In the genomic region with DNA sequence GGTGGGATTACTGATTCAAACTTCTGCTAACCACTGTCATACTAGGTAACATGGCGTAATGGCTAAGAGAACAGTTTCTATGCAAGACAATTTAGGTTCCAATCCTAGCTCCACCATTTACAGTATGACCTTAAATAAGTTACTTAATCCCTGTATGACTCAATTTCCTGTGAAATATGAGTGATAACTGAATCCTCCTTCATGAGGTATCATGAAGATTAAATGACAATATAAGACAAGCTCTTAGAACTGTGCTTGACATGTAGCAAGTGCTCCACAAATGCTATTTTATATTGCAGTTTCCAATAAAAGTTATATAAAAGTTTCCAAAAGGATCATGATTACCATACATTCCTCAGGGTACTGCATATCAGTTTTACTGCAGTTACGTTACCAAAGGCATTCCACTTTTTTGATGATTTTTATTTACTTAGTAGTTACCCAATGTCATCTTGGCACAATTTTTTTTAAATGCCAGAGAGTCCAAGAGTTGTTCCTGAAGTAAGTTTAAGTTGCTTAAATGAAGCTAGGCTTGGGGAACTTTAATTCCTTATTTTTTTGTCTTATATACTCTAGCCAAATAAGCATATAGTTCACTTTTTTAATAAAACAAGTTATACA, we compare ENCODE assay signal across 19 cellular contexts. TPM values are rescaled to one million over a fixed set of nuclear protein-coding genes. Genes with fewer than 3 reads are reported as not detected.
DNase-seq lines count a peak whose midpoint lies in the region; ATAC-seq, FAIRE-seq and TF ChIP-seq lines count a peak whose summit lies in the region.
"Had no signal": no experiment of that assay in that cellular context is flagged by ENCODE, and none has a peak within 500 bp of the region (broad histone marks: within the 10 kb centered on the region; RNA-seq: fewer than 3 reads in every experiment).

No MANE protein-coding gene starts in this region.

- TF ChIP-seq CTCF in keratinocyte (optimal IDR thresholded peaks at IDR 0.05 in 1 of 3, IDR thresholded peaks at IDR 0.05 in 1 of 3, conservative IDR thresholded peaks at IDR 0.05 in 1 of 3; ENCODE audit: extremely low read depth in 1 of 3, insufficient read depth in 2 of 3, low read length in 3 of 3), result no peak

- no peak overlapping the region for H3K27ac ChIP-seq in keratinocyte (ENCODE audit: control insufficient read depth, insufficient read depth, low read length)
- H3K27ac ChIP-seq: hepatocyte, lower lobe of right lung, stomach had no signal

- H3K36me3 ChIP-seq in adipocyte (ENCODE audit: control insufficient read depth, insufficient read depth, low read length, severe bottlenecking) (no peaks in the 10 kb centered on the region), keratinocyte (ENCODE audit: control insufficient read depth in 2 of 2, extremely low read depth in 1 of 2, insufficient read depth in 2 of 2, low read length in 2 of 2) (no peaks in the 10 kb centered on the region)
- H3K36me3 ChIP-seq: lower lobe of right lung, MG63, stomach had no signal

- H3K9ac ChIP-seq in adipocyte (ENCODE audit: low read length) (no peak overlapping the region), keratinocyte (ENCODE audit: control insufficient read depth, extremely low read depth, insufficient read depth, low read length) (no peak overlapping the region)

- dilution Hi-C loops in keratinocyte (cut with MboI; ENCODE audit: extremely low pct_ligation_motif_present, low sequenced_read_pairs), result no loop called here

- H2AFZ ChIP-seq in keratinocyte (ENCODE audit: control insufficient read depth, low read length), result no peak overlapping the region
- H2AFZ ChIP-seq: hepatocyte had no signal

- FAIRE-seq in keratinocyte (lab: Jason Lieb, UNC), result peak; percentile 77

- H3K27me3 ChIP-seq in adipocyte (replicated peaks; ENCODE audit: control insufficient read depth, insufficient read depth, low read length) (no peaks in the 10 kb centered on the region), keratinocyte (ENCODE audit: control insufficient read depth, extremely low read depth, insufficient read depth, low read length) (no peaks in the 10 kb centered on the region)
- H3K27me3 ChIP-seq: hepatocyte, MG63 had no signal

- no peak overlapping the region for H3K4me3 ChIP-seq in adipocyte (ENCODE audit: low read length)
- no peak overlapping the region for H3K4me3 ChIP-seq in keratinocyte (ENCODE audit: control insufficient read depth in 2 of 3, extremely low read depth in 1 of 3, insufficient read depth in 2 of 3, low read depth in 1 of 3, low read length in 3 of 3)
- H3K4me3 ChIP-seq: hepatocyte, lower lobe of right lung, MG63, stomach had no signal

- H3K9me3 ChIP-seq in adipocyte (ENCODE audit: control insufficient read depth, low read length) (no peaks in the 10 kb centered on the region), keratinocyte (ENCODE audit: control insufficient read depth, low read depth, low read length) (no peaks in the 10 kb centered on the region)
- H3K9me3 ChIP-seq: lower lobe of right lung, MG63, stomach had no signal

- DNase-seq in CD1c-positive myeloid dendritic cell (ENCODE audit: extremely low spot score), result peak; percentile 32
- peak; percentile 71 for DNase-seq in adipocyte (ENCODE audit: low read depth)
- no peak for DNase-seq in keratinocyte (ENCODE audit: low read depth, low spot score)
- DNase-seq in COLO668 (lab: John Stamatoyannopoulos, UW; ENCODE audit: unreplicated experiment), result no peak
- no peak for DNase-seq in NCI-H526 (lab: John Stamatoyannopoulos, UW)
- DNase-seq in NCI-H1694 (lab: John Stamatoyannopoulos, UW), result no peak
- DNase-seq: activated CD4-positive, alpha-beta T cell treated with anti-CD3 and anti-CD28 coated beads, Interleukin-2, amount 50 U/mL, for 1 hour; activated gamma-delta T cell treated with Interleukin-2 at 50 U/mL for 16 hours; caudate nucleus; CD8-positive, alpha-beta memory T cell; lower lobe of right lung; MG63; NCI-H2227 treated with DMSO at 0.1 percent for 48 hours; OCI-M1; stomach; T-helper 17 cell had no signal

- H4K20me1 ChIP-seq in keratinocyte (ENCODE audit: control insufficient read depth, extremely low read depth, insufficient read depth, low read length), result no peaks in the 10 kb centered on the region

- H3K79me2 ChIP-seq in keratinocyte (ENCODE audit: control insufficient read depth, insufficient read depth, low read length), result peaks cover 89% of the 10 kb centered on the region

- no peaks in the 10 kb centered on the region for H3K9me1 ChIP-seq in keratinocyte (ENCODE audit: control insufficient read depth, extremely low read depth, insufficient read depth, low read length)

- H3K4me1 ChIP-seq in adipocyte (ENCODE audit: control insufficient read depth, insufficient read depth, low read length) (peaks cover 25% of the 10 kb centered on the region), keratinocyte (ENCODE audit: control insufficient read depth, extremely low read depth, insufficient read depth, low read length) (peaks cover 32% of the 10 kb centered on the region)

- ATAC-seq in HG03432 (IDR thresholded peaks at IDR 0.05; ENCODE audit: unreplicated experiment), result peak; percentile 33
- ATAC-seq: HCT116, T-helper 17 cell had no signal

- peak overlapping the region; percentile 22 for H3K4me2 ChIP-seq in keratinocyte (ENCODE audit: control insufficient read depth, extremely low read depth, insufficient read depth, low read depth, low read length)
- H3K4me2 ChIP-seq: hepatocyte had no signal

RNA-seq across cellular contexts. Expression of gene DOCK4, which starts 7.1 kb away (rescaled TPM):
- 6.2 to 18.9 TPM (median 13.9 TPM) in 3 replicates for polyA plus RNA-seq in keratinocyte
- polyA plus RNA-seq in keratinocyte (2011; ENCODE audit: low read depth), result 11.2 TPM
- 5.1 and 6.2 TPM in 2 replicates for polyA plus RNA-seq in keratinocyte (2011; cell fraction: cytosol; rRNA removed)
- polyA plus RNA-seq in keratinocyte (2011; cell fraction: nucleus; rRNA removed), result 15.0 and 20.8 TPM in 2 replicates
- polyA plus RNA-seq in keratinocyte (2012; ENCODE audit: low replicate concordance), result 1.5 and 12.2 TPM in 2 replicates
- polyA minus RNA-seq in keratinocyte, result 16.6 to 61.7 TPM (median 17.1 TPM) in 3 replicates
- 10.4 TPM for polyA minus RNA-seq in keratinocyte (2011; cell fraction: cytosol; rRNA and poly(A)+ RNA removed)
- polyA minus RNA-seq in keratinocyte (2011; cell fraction: nucleus; rRNA and poly(A)+ RNA removed), result 31.2 and 76.5 TPM in 2 replicates
- polyA plus RNA-seq: CD8-positive, alpha-beta memory T cell had no signal

RNA-seq across cellular contexts. Expression of gene ZNF277, which starts 7.3 kb away (rescaled TPM):
- polyA plus RNA-seq in keratinocyte, result 13.2 to 20.2 TPM (median 14.3 TPM) in 3 replicates
- 53.8 TPM for polyA plus RNA-seq in keratinocyte (2011; ENCODE audit: low read depth)
- 14.5 and 21.6 TPM in 2 replicates for polyA plus RNA-seq in keratinocyte (2011; cell fraction: cytosol; rRNA removed)
- 7.5 and 11.5 TPM in 2 replicates for polyA plus RNA-seq in keratinocyte (2011; cell fraction: nucleus; rRNA removed)
- polyA plus RNA-seq in keratinocyte (2012; ENCODE audit: low replicate concordance), result 15.4 and 28.9 TPM in 2 replicates
- polyA minus RNA-seq in keratinocyte, result 0.98 to 20.5 TPM (median 13.2 TPM) in 3 replicates
- 30.3 TPM for polyA minus RNA-seq in keratinocyte (2011; cell fraction: cytosol; rRNA and poly(A)+ RNA removed)
- 13.2 and 19.5 TPM in 2 replicates for polyA minus RNA-seq in keratinocyte (2011; cell fraction: nucleus; rRNA and poly(A)+ RNA removed)

Comparison
In these comparisons a context has a peak if more than half of its experiments do, and no peak if none do; other contexts are left out.
1. DNase-seq: peak in CD1c-positive myeloid dendritic cell (single experiment) and adipocyte (single experiment); none in keratinocyte (single experiment), COLO668 (single experiment), NCI-H526 (0 of 2) and NCI-H1694 (single experiment).